In genomic region chr7:114279901-114280300, GRCh38 we compare ENCODE assay signal across 1 cellular context.
A peak's percentile ranks its signal among the peaks of the same experiment; 100 is the strongest.
TF ChIP-seq lines count a peak whose summit lies in the region.

No MANE protein-coding gene starts in this region.

TF ChIP-seq in HEK293, 187 proteins besides CTCF, POLR2A, EP300 and RAD21 (continued from another document and continues in another):
- TF ChIP-seq ZNF280D (tag by site-specific recombination; IDR thresholded peaks at IDR 0.05) (no peak), ZNF404 (tag by site-specific recombination; IDR thresholded peaks at IDR 0.05) (0 out of 2 replicates have a peak, but pooled peaks have one; percentile 35), ZNF514 (tag by site-specific recombination; IDR thresholded peaks at IDR 0.05) (no peak), ZBTB11 (tag by site-specific recombination; conservative IDR thresholded peaks at IDR 0.05; ENCODE audit: low read depth) (peak; percentile 73), ZNF350 (tag by site-specific recombination; IDR thresholded peaks at IDR 0.05) (no peak), ZBTB26 (tag by site-specific recombination; optimal IDR thresholded peaks at IDR 0.05) (no peak), YY2 (tag by site-specific recombination; IDR thresholded peaks at IDR 0.05) (no peak), ZEB2 (tag by site-specific recombination; IDR thresholded peaks at IDR 0.05) (no peak), KLF10 (tag by site-specific recombination; IDR thresholded peaks at IDR 0.05) (no peak), ZNF624 (tag by site-specific recombination; IDR thresholded peaks at IDR 0.05) (no peak), ZNF510 (tag by site-specific recombination; IDR thresholded peaks at IDR 0.05; ENCODE audit: insufficient replicate concordance) (peak; percentile 58), BCL11A (tag by site-specific recombination; IDR thresholded peaks at IDR 0.05; ENCODE audit: low read depth) (no peak), ZNF248 (tag by site-specific recombination; IDR thresholded peaks at IDR 0.05) (no peak), REST (tag by site-specific recombination; IDR thresholded peaks at IDR 0.05) (peak; percentile 64), ZNF501 (tag by site-specific recombination; IDR thresholded peaks at IDR 0.05) (no peak), ZNF488 (tag by site-specific recombination; IDR thresholded peaks at IDR 0.05) (no peak), ZNF132 (tag by site-specific recombination; IDR thresholded peaks at IDR 0.05; ENCODE audit: borderline replicate concordance) (no peak), ZNF76 (tag by site-specific recombination; IDR thresholded peaks at IDR 0.05; ENCODE audit: borderline replicate concordance, low read depth) (no peak), BCL6B (tag by site-specific recombination; IDR thresholded peaks at IDR 0.05) (no peak), ZBTB48 (tag by site-specific recombination; IDR thresholded peaks at IDR 0.05) (no peak), ZNF48 (tag by site-specific recombination; IDR thresholded peaks at IDR 0.05) (no peak), ZNF792 (tag by site-specific recombination; IDR thresholded peaks at IDR 0.05) (no peak), PRDM4 (tag by site-specific recombination; IDR thresholded peaks at IDR 0.05) (no peak), ZXDB (tag by site-specific recombination; IDR thresholded peaks at IDR 0.05) (0 out of 2 replicates have a peak, but pooled peaks have one; percentile 22), ZNF626 (tag by site-specific recombination; IDR thresholded peaks at IDR 0.05) (no peak), ZNF157 (tag by site-specific recombination; IDR thresholded peaks at IDR 0.05) (no peak), ZNF10 (tag by site-specific recombination; IDR thresholded peaks at IDR 0.05) (no peak), KLF8 (tag by site-specific recombination; IDR thresholded peaks at IDR 0.05) (no peak), ZFP41 (tag by site-specific recombination; IDR thresholded peaks at IDR 0.05; ENCODE audit: borderline replicate concordance) (no peak), ZNF211 (tag by site-specific recombination; IDR thresholded peaks at IDR 0.05; ENCODE audit: low read depth) (no peak), ZNF776 (tag by site-specific recombination; IDR thresholded peaks at IDR 0.05; ENCODE audit: borderline replicate concordance) (no peak), ZNF658 (tag by site-specific recombination; IDR thresholded peaks at IDR 0.05) (no peak), ZNF560 (tag by site-specific recombination; IDR thresholded peaks at IDR 0.05; ENCODE audit: borderline replicate concordance) (0 out of 2 replicates have a peak, but pooled peaks have one; percentile 11), ZNF155 (tag by site-specific recombination; IDR thresholded peaks at IDR 0.05) (no peak), ZNF747 (tag by site-specific recombination; IDR thresholded peaks at IDR 0.05) (no peak), ZFP69B (tag by site-specific recombination; IDR thresholded peaks at IDR 0.05) (no peak), ZNF548 (tag by site-specific recombination; IDR thresholded peaks at IDR 0.05) (no peak), TSHZ1 (tag by site-specific recombination; IDR thresholded peaks at IDR 0.05; ENCODE audit: borderline replicate concordance) (no peak), ZSCAN18 (tag by site-specific recombination; IDR thresholded peaks at IDR 0.05) (no peak), SALL2 (tag by site-specific recombination; IDR thresholded peaks at IDR 0.05; ENCODE audit: borderline replicate concordance) (no peak), RBAK (tag by site-specific recombination; IDR thresholded peaks at IDR 0.05) (no peak)
